ENCODE assay signal across 18 cellular contexts in genomic region chr22:29346659-29347058, GRCh38.
DNase-seq lines count a peak whose midpoint lies in the region; ATAC-seq lines count a peak whose summit lies in the region.
"Had no signal": no experiment of that assay in that cellular context is flagged by ENCODE, and none has a peak within 500 bp of the region (broad histone marks: within the 10 kb centered on the region; RNA-seq: fewer than 3 reads in every experiment).

No MANE protein-coding gene starts in this region.

- H3K9me3 Mint-ChIP-seq in stimulated activated effector memory CD8-positive, alpha-beta T cell treated with anti-CD3 and anti-CD28 coated beads, Interleukin-12 subunit alpha, Interleukin-12 subunit beta, amount 100 ng/mL, for 72 hours = no peaks in the 10 kb centered on the region
- H3K9me3 Mint-ChIP-seq in stimulated activated naive B cell treated with anti-CD40 and anti-IgM and Interleukin-4, amounts not matched to agents 10 μg/mL and 1 μg/mL and 100 μg/mL, for 72 hours = no peaks in the 10 kb centered on the region
- H3K9me3 Mint-ChIP-seq: activated CD8-positive, alpha-beta T cell treated with anti-CD3 and anti-CD28 coated beads for 36 hours; activated T-helper 2 cell treated with anti-CD3 and anti-CD28 coated beads, Interferon-gamma antibody, Interleukin-2, Interleukin-4, amounts not matched to agents 10 μg/mL and 5 μg/mL and 100 μg/mL, durations not matched to agents 14 hours and 24 hours and 36 hours; natural killer cell treated with Interleukin-12 subunit alpha and Interleukin-12 subunit beta and Interleukin-15 and Interleukin-18, amount 100 ng/mL, for 72 hours; stimulated activated memory B cell treated with anti-CD40 and anti-IgM and Interleukin-4, amounts not matched to agents 10 μg/mL and 1 μg/mL and 100 μg/mL, for 72 hours had no signal

- peaks cover 6% of the 10 kb centered on the region for H3K4me1 Mint-ChIP-seq in stimulated activated effector memory CD8-positive, alpha-beta T cell treated with anti-CD3 and anti-CD28 coated beads, Interleukin-12 subunit alpha, Interleukin-12 subunit beta, amount 100 ng/mL, for 72 hours
- H3K4me1 Mint-ChIP-seq in stimulated activated naive B cell treated with anti-CD40 and anti-IgM and Interleukin-4, amounts not matched to agents 10 μg/mL and 1 μg/mL and 100 μg/mL, for 72 hours = peaks cover 7 to 12% of the 10 kb centered on the region in 2 donors
- H3K4me1 Mint-ChIP-seq: stimulated activated memory B cell treated with anti-CD40 and anti-IgM and Interleukin-4, amounts not matched to agents 10 μg/mL and 1 μg/mL and 100 μg/mL, for 72 hours had no signal

- H3K27ac ChIP-seq in caudate nucleus (ENCODE audit: low read depth, low read length) = peak overlapping the region; percentile 75
- H3K27ac ChIP-seq: ascending aorta, vagina had no signal

- H3K4me3 Mint-ChIP-seq in stimulated activated effector memory CD8-positive, alpha-beta T cell treated with anti-CD3 and anti-CD28 coated beads, Interleukin-12 subunit alpha, Interleukin-12 subunit beta, amount 100 ng/mL, for 72 hours = no peak overlapping the region
- H3K4me3 Mint-ChIP-seq in stimulated activated naive B cell treated with anti-CD40 and anti-IgM and Interleukin-4, amounts not matched to agents 10 μg/mL and 1 μg/mL and 100 μg/mL, for 72 hours = no peak overlapping the region
- H3K4me3 Mint-ChIP-seq: activated CD8-positive, alpha-beta T cell treated with anti-CD3 and anti-CD28 coated beads for 36 hours; natural killer cell treated with Interleukin-12 subunit alpha and Interleukin-12 subunit beta and Interleukin-15 and Interleukin-18, amount 100 ng/mL, for 72 hours; stimulated activated memory B cell treated with anti-CD40 and anti-IgM and Interleukin-4, amounts not matched to agents 10 μg/mL and 1 μg/mL and 100 μg/mL, for 72 hours had no signal

- H3K36me3 Mint-ChIP-seq in stimulated activated effector memory CD8-positive, alpha-beta T cell treated with anti-CD3 and anti-CD28 coated beads, Interleukin-12 subunit alpha, Interleukin-12 subunit beta, amount 100 ng/mL, for 72 hours = peaks cover 87% of the 10 kb centered on the region
- H3K36me3 Mint-ChIP-seq in stimulated activated naive B cell treated with anti-CD40 and anti-IgM and Interleukin-4, amounts not matched to agents 10 μg/mL and 1 μg/mL and 100 μg/mL, for 72 hours = peaks cover 58 to 76% of the 10 kb centered on the region in 2 donors

- peak overlapping the region; percentile 60 for H3K27ac Mint-ChIP-seq in stimulated activated effector memory CD8-positive, alpha-beta T cell treated with anti-CD3 and anti-CD28 coated beads, Interleukin-12 subunit alpha, Interleukin-12 subunit beta, amount 100 ng/mL, for 72 hours
- no peak overlapping the region for H3K27ac Mint-ChIP-seq in stimulated activated naive B cell treated with anti-CD40 and anti-IgM and Interleukin-4, amounts not matched to agents 10 μg/mL and 1 μg/mL and 100 μg/mL, for 72 hours
- H3K27ac Mint-ChIP-seq: activated CD8-positive, alpha-beta T cell treated with anti-CD3 and anti-CD28 coated beads for 36 hours; activated T-helper 2 cell treated with anti-CD3 and anti-CD28 coated beads, Interferon-gamma antibody, Interleukin-2, Interleukin-4, amounts not matched to agents 10 μg/mL and 5 μg/mL and 100 μg/mL, durations not matched to agents 14 hours and 24 hours and 36 hours; natural killer cell treated with Interleukin-12 subunit alpha and Interleukin-12 subunit beta and Interleukin-15 and Interleukin-18, amount 100 ng/mL, for 72 hours; stimulated activated memory B cell treated with anti-CD40 and anti-IgM and Interleukin-4, amounts not matched to agents 10 μg/mL and 1 μg/mL and 100 μg/mL, for 72 hours had no signal

- peak; percentile 46 to 91 for DNase-seq in NCI-H446 (lab: John Stamatoyannopoulos, UW)
- DNase-seq in caudate nucleus (lab: John Stamatoyannopoulos, UW) = peak in 40 of 61 donors; percentile 24 to 92 (median 52)
- peak; percentile 79 for DNase-seq in midbrain (lab: John Stamatoyannopoulos, UW)
- DNase-seq in stimulated activated effector memory CD8-positive, alpha-beta T cell treated with anti-CD3 and anti-CD28 coated beads, Interleukin-12 subunit alpha, Interleukin-12 subunit beta, amount 100 ng/mL, for 72 hours (ENCODE audit: low spot score in 2 of 2) = no peak
- DNase-seq in stimulated activated naive B cell treated with anti-CD40 and anti-IgM and Interleukin-4, amounts not matched to agents 10 μg/mL and 1 μg/mL and 100 μg/mL, for 72 hours = no peak
- DNase-seq: activated CD8-positive, alpha-beta T cell treated with anti-CD3 and anti-CD28 coated beads for 36 hours; BE2C; DMS79 treated with DMSO at 0.1 percent for 48 hours; GOT3; NCI-H2081 treated with DMSO at 0.1 percent for 48 hours had no signal

- no peaks in the 10 kb centered on the region for H3K27me3 Mint-ChIP-seq in stimulated activated naive B cell treated with anti-CD40 and anti-IgM and Interleukin-4, amounts not matched to agents 10 μg/mL and 1 μg/mL and 100 μg/mL, for 72 hours
- H3K27me3 Mint-ChIP-seq: activated CD8-positive, alpha-beta T cell treated with anti-CD3 and anti-CD28 coated beads for 36 hours; natural killer cell treated with Interleukin-12 subunit alpha and Interleukin-12 subunit beta and Interleukin-15 and Interleukin-18, amount 100 ng/mL, for 72 hours; stimulated activated memory B cell treated with anti-CD40 and anti-IgM and Interleukin-4, amounts not matched to agents 10 μg/mL and 1 μg/mL and 100 μg/mL, for 72 hours had no signal

- ATAC-seq in stimulated activated effector memory CD8-positive, alpha-beta T cell treated with anti-CD3 and anti-CD28 coated beads, Interleukin-12 subunit alpha, Interleukin-12 subunit beta, amount 100 ng/mL, for 72 hours = no peak
- ATAC-seq in stimulated activated naive B cell treated with anti-CD40 and anti-IgM and Interleukin-4, amounts not matched to agents 10 μg/mL and 1 μg/mL and 100 μg/mL, for 72 hours (replicated peaks) = no peak
- no peak for ATAC-seq in HG02981 (IDR thresholded peaks at IDR 0.05; ENCODE audit: unreplicated experiment)
- no peak for ATAC-seq in activated CD4-positive, CD25-positive, alpha-beta regulatory T cell treated with anti-CD3 and anti-CD28 coated beads, Interleukin-2, amount 50 U/mL, for 24 hours
- ATAC-seq: activated CD8-positive, alpha-beta T cell treated with anti-CD3 and anti-CD28 coated beads for 36 hours; natural killer cell treated with Interleukin-12 subunit alpha and Interleukin-12 subunit beta and Interleukin-15 and Interleukin-18, amount 100 ng/mL, for 72 hours; SK-N-SH treated with all-trans-retinoic acid at 6 μM for 48 hours; stimulated activated memory B cell treated with anti-CD40 and anti-IgM and Interleukin-4, amounts not matched to agents 10 μg/mL and 1 μg/mL and 100 μg/mL, for 72 hours had no signal

Comparison
In these comparisons a context has a peak if more than half of its experiments do, and no peak if none do; other contexts are left out.
1. DNase-seq: peak in NCI-H446 (2 of 2), caudate nucleus (40 of 61) and midbrain (single experiment); none in stimulated activated effector memory CD8-positive, alpha-beta T cell treated with anti-CD3 and anti-CD28 coated beads, Interleukin-12 subunit alpha, Interleukin-12 subunit beta, amount 100 ng/mL, for 72 hours (0 of 2) and stimulated activated naive B cell treated with anti-CD40 and anti-IgM and Interleukin-4, amounts not matched to agents 10 μg/mL and 1 μg/mL and 100 μg/mL, for 72 hours (single experiment).